1 cellular context compared by ENCODE assay signal in genomic region chr6:35058827-35059522, GRCh38.
TF ChIP-seq lines count a peak whose summit lies in the region.

No MANE protein-coding gene starts in this region.

TF ChIP-seq in WTC11, 78 proteins besides CTCF, POLR2A, EP300 and RAD21 (continued from another document):
- TF ChIP-seq, protein P1, sequence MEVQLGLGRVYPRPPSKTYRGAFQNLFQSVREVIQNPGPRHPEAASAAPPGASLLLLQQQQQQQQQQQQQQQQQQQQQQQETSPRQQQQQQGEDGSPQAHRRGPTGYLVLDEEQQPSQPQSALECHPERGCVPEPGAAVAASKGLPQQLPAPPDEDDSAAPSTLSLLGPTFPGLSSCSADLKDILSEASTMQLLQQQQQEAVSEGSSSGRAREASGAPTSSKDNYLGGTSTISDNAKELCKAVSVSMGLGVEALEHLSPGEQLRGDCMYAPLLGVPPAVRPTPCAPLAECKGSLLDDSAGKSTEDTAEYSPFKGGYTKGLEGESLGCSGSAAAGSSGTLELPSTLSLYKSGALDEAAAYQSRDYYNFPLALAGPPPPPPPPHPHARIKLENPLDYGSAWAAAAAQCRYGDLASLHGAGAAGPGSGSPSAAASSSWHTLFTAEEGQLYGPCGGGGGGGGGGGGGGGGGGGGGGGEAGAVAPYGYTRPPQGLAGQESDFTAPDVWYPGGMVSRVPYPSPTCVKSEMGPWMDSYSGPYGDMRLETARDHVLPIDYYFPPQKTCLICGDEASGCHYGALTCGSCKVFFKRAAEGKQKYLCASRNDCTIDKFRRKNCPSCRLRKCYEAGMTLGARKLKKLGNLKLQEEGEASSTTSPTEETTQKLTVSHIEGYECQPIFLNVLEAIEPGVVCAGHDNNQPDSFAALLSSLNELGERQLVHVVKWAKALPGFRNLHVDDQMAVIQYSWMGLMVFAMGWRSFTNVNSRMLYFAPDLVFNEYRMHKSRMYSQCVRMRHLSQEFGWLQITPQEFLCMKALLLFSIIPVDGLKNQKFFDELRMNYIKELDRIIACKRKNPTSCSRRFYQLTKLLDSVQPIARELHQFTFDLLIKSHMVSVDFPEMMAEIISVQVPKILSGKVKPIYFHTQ (CRISPR knock-in tag; IDR thresholded peaks at IDR 0.05), result no peak
- no peak for TF ChIP-seq ZNF281 (CRISPR knock-in tag; IDR thresholded peaks at IDR 0.05)
